Comparison of ENCODE assay signal across 8 cellular contexts in the genomic region with DNA sequence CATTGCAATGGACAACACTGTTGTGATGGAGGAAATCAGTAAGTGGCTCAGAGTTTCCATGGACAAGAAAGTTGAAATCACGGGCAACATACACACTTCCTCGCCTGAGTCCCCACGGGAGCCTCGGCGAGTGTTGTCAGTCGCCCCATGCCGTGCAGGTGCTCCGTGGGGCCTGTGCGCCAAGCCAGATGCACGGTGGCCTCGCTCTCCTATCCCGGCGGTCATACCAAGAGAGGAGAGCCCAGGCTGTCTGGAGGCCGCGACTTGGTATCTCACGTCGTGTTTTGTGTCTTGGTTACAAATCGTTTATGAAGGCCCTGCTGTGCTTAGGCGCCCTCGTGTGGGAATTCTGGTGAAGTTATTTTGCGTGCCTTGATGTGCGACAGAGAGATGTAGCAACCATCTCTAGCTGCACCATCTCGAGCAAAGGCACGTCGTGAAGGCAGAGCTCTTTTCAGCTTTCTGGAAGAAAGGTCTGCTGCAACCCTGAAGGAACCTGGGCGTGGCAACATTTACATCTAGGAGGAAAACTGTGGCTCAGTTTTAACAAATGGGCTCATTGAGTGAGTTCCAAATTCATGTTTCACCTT. TPM values are rescaled to one million over a fixed set of nuclear protein-coding genes. Genes with fewer than 3 reads are reported as not detected.
DNase-seq lines count a peak whose midpoint lies in the region; ATAC-seq and TF ChIP-seq lines count a peak whose summit lies in the region.

No MANE protein-coding gene starts in this region.

- no peaks in the 10 kb centered on the region for H3K9me3 Mint-ChIP-seq in activated naive CD4-positive, alpha-beta T cell treated with anti-CD3 and anti-CD28 coated beads for 36 hours

- peaks cover 0 to 80% (median 65%) of the 10 kb centered on the region in 9 donors for H3K36me3 ChIP-seq in heart left ventricle

- no peak for TF ChIP-seq POLR2A in heart left ventricle (IDR thresholded peaks at IDR 0.05)

- H3K4me3 ChIP-seq in AG04450 (ENCODE audit: low read depth, low read length) (no peak overlapping the region), heart left ventricle (no peak overlapping the region)

- CTCF ChIA-PET in AG04450 (lab: Charles Lee) = interaction anchor here (0.5 to 2.5 kb wide), 17 partner anchors 12 to 418 kb away, joined by 3 to 13 read pairs (median 3); a partner anchor contains a TSS
- CTCF ChIA-PET in activated naive CD4-positive, alpha-beta T cell treated with anti-CD3 and anti-CD28 coated beads for 36 hours (lab: Charles Lee) = interaction anchor here (0.7 to 1.5 kb wide), 5 partner anchors 11 to 155 kb away, joined by 3 to 6 read pairs (median 3); a partner anchor contains a TSS

- H3K27me3 ChIP-seq in AG04450 (ENCODE audit: control insufficient read depth, insufficient read depth, low read length) (no peaks in the 10 kb centered on the region), heart left ventricle (no peaks in the 10 kb centered on the region)

- POLR2A ChIA-PET in AG04450 (lab: Yijun Ruan, JAX) = interaction anchor here (0.7 to 0.9 kb wide), 2 partner anchors 27 to 47 kb away, joined by 4 to 6 read pairs; a partner anchor contains a TSS

- H3K27me3 Mint-ChIP-seq in activated naive CD4-positive, alpha-beta T cell treated with anti-CD3 and anti-CD28 coated beads for 36 hours (ENCODE audit: low read depth) = no peaks in the 10 kb centered on the region

- peak; percentile 78 for TF ChIP-seq CTCF in AG04450 (IDR thresholded peaks at IDR 0.05; ENCODE audit: low read depth, low read length)
- peak; percentile 21; the same call in 1 of the 2 replicates for TF ChIP-seq CTCF in GM12874 (IDR thresholded peaks at IDR 0.05; ENCODE audit: insufficient read depth, low read depth, low read length)
- TF ChIP-seq CTCF in heart left ventricle (IDR thresholded peaks at IDR 0.05) = peak; percentile 31 to 75 (median 54)

- WGBS in heart left ventricle, 4 donors = 49 to 55% (median 51%) methylated on average over 26 of the region's 26 CpGs

- peaks cover 0 to 7% (median 0%) of the 10 kb centered on the region in 12 donors for H3K4me1 ChIP-seq in heart left ventricle

- peaks cover 22% of the 10 kb centered on the region for H3K36me3 Mint-ChIP-seq in activated naive CD4-positive, alpha-beta T cell treated with anti-CD3 and anti-CD28 coated beads for 36 hours (ENCODE audit: low read depth)

- no peak overlapping the region for H3K4me3 Mint-ChIP-seq in activated naive CD4-positive, alpha-beta T cell treated with anti-CD3 and anti-CD28 coated beads for 36 hours

- intact Hi-C loops in activated naive CD4-positive, alpha-beta T cell treated with anti-CD3 and anti-CD28 coated beads for 36 hours (cut with micrococcal nuclease) = no loop called here
- intact Hi-C loops in heart left ventricle (cut with DNase I) = loop anchor here in 3 of 10 donors (5.0 to 10.0 kb wide), 2 partner anchors 582 to 804 kb away; no protein-coding TSS in a partner anchor

- no peaks in the 10 kb centered on the region for H3K4me1 Mint-ChIP-seq in activated naive CD4-positive, alpha-beta T cell treated with anti-CD3 and anti-CD28 coated beads for 36 hours (ENCODE audit: low read depth)

- ATAC-seq in heart left ventricle = peak; percentile 9 to 68 (median 51)

- DNase-seq in AG04450 (ENCODE audit: low read depth, low spot score) (peak; percentile 29), NCI-H526 treated with DMSO at 0.1 percent for 48 hours (lab: John Stamatoyannopoulos, UW) (peak; percentile 43), heart left ventricle (peak in 4 of 5 donors; percentile 34 to 64 (median 59)), putamen (ENCODE audit: low spot score) (peak; percentile 74), COLO829 (ENCODE audit: low spot score) (no peak), OCI-M2 (lab: John Stamatoyannopoulos, UW; ENCODE audit: unreplicated experiment) (no peak)
- peak; percentile 65 for DNase-seq in activated naive CD4-positive, alpha-beta T cell treated with anti-CD3 and anti-CD28 coated beads for 36 hours

- H3K27ac ChIP-seq in AG04450 (ENCODE audit: low read depth, low read length) = no peak overlapping the region
- no peak overlapping the region for H3K27ac ChIP-seq in heart left ventricle

- H3K9me3 ChIP-seq in AG04450 (ENCODE audit: control insufficient read depth, insufficient read depth, low read length) (no peaks in the 10 kb centered on the region), heart left ventricle (no peaks in the 10 kb centered on the region)

- H3K27ac Mint-ChIP-seq in activated naive CD4-positive, alpha-beta T cell treated with anti-CD3 and anti-CD28 coated beads for 36 hours = no peak overlapping the region

RNA-seq across cellular contexts. Expression of a gene that starts 21.8 kb away (rescaled TPM):
- polyA plus RNA-seq in AG04450 (2011; rRNA removed) (82.4 and 98.2 TPM in 2 replicates), heart left ventricle (10 to 100 TPM; 35.9 to 75.1 TPM)
- polyA minus RNA-seq in AG04450 (2011; rRNA and poly(A)+ RNA removed) = 94.4 and 144 TPM in 2 replicates
- 10 to 100 TPM; 71.5 to 82.5 TPM for total RNA-seq in activated naive CD4-positive, alpha-beta T cell treated with anti-CD3 and anti-CD28 coated beads for 36 hours
- total RNA-seq in heart left ventricle = 10 to 100 TPM; 37.8 to 67.9 (median 48.3) TPM

RNA-seq across cellular contexts. Expression of a gene that starts 22.3 kb away (rescaled TPM):
- polyA plus RNA-seq in AG04450 (2011; rRNA removed) = 23.7 and 34.1 TPM in 2 replicates
- 31.1 and 47.8 TPM in 2 replicates for polyA minus RNA-seq in AG04450 (2011; rRNA and poly(A)+ RNA removed)
- 10 to 100 TPM; 36.4 to 38.8 TPM for total RNA-seq in activated naive CD4-positive, alpha-beta T cell treated with anti-CD3 and anti-CD28 coated beads for 36 hours
- 100 to 1,000 TPM in 1 of 9 donors, 10 to 100 TPM in 8; 61.7 to 106 (median 74.2) TPM for total RNA-seq in heart left ventricle
- polyA plus RNA-seq in heart left ventricle = 100 to 1,000 TPM in 1 of 2 donors, 10 to 100 TPM in 1; 81.5 to 110 TPM

RNA-seq across cellular contexts. Expression of a gene that starts 27.4 kb away (rescaled TPM):
- polyA plus RNA-seq in AG04450 (2011; rRNA removed) = 28.4 and 29.6 TPM in 2 replicates
- polyA minus RNA-seq in AG04450 (2011; rRNA and poly(A)+ RNA removed) = 9.9 and 10.1 TPM in 2 replicates
- 10 to 100 TPM; 88.0 to 93.8 TPM for total RNA-seq in activated naive CD4-positive, alpha-beta T cell treated with anti-CD3 and anti-CD28 coated beads for 36 hours
- total RNA-seq in heart left ventricle = 10 to 100 TPM in 2 of 9 donors, 1 to 10 TPM in 7; 7.5 to 21.0 (median 8.5) TPM
- polyA plus RNA-seq in heart left ventricle = 10 to 100 TPM in 1 of 2 donors, 1 to 10 TPM in 1; 9.7 to 19.6 TPM

RNA-seq across cellular contexts. Expression of a gene that starts 42.6 kb away (rescaled TPM):
- polyA plus RNA-seq in AG04450 (2011; rRNA removed) = 22.4 and 23.9 TPM in 2 replicates
- polyA minus RNA-seq in AG04450 (2011; rRNA and poly(A)+ RNA removed) = 14.6 and 20.7 TPM in 2 replicates
- total RNA-seq in activated naive CD4-positive, alpha-beta T cell treated with anti-CD3 and anti-CD28 coated beads for 36 hours = 10 to 100 TPM; 41.0 to 43.8 TPM
- total RNA-seq in heart left ventricle = 10 to 100 TPM; 11.8 to 29.3 (median 18.2) TPM
- polyA plus RNA-seq in heart left ventricle = 10 to 100 TPM; 18.0 to 27.5 TPM

Comparison
In these comparisons a context has a peak if more than half of its experiments do, and no peak if none do; other contexts are left out.
1. DNase-seq: peak in AG04450 (single experiment), NCI-H526 treated with DMSO at 0.1 percent for 48 hours (single experiment), activated naive CD4-positive, alpha-beta T cell treated with anti-CD3 and anti-CD28 coated beads for 36 hours (single experiment), heart left ventricle (4 of 5) and putamen (single experiment); none in COLO829 (single experiment) and OCI-M2 (single experiment).
2. CTCF ChIP-seq: peak in every context shown above with its lines; median percentile 78 in AG04450; 54 in heart left ventricle; 21 in GM12874.
3. RNA of a gene that starts 27.4 kb away (total RNA-seq): 88.0 to 93.8 TPM in activated naive CD4-positive, alpha-beta T cell treated with anti-CD3 and anti-CD28 coated beads for 36 hours; 7.5 to 21.0 TPM in heart left ventricle; every median in the first group is over 4 times any median in the second.